Comparison of ENCODE assay signal across 8 cellular contexts in genomic region chr2:31138037-31138962, GRCh38. TPM values are rescaled to one million over a fixed set of nuclear protein-coding genes. Genes with fewer than 3 reads are reported as not detected.
A peak's percentile ranks its signal among the peaks of the same experiment; 100 is the strongest.
DNase-seq lines count a peak whose midpoint lies in the region; ATAC-seq and TF ChIP-seq lines count a peak whose summit lies in the region.

Gene GALNT14 (minus strand): TSS chr2:31138440. CDS start chr2:31138086, 354 bp downstream.

- H3K4me3 Mint-ChIP-seq in endothelial cell (ENCODE audit: unreplicated experiment), result peak within 1 kb of the TSS; percentile 87

- H3K27me3 Mint-ChIP-seq in endothelial cell (ENCODE audit: unreplicated experiment), result peaks cover 10% of the 10 kb centered on the region

- peak within 1 kb of the TSS; percentile 41 for H3K4me3 ChIP-seq in Jurkat, Clone E6-1 (ENCODE audit: low read length)

- H3K36me3 Mint-ChIP-seq in endothelial cell (ENCODE audit: low read depth, unreplicated experiment), result peaks cover 4% of the 10 kb centered on the region

- no peaks in the 10 kb centered on the region for H3K9me3 Mint-ChIP-seq in endothelial cell (ENCODE audit: unreplicated experiment)

- H3K4me1 Mint-ChIP-seq in endothelial cell (ENCODE audit: unreplicated experiment), result peaks cover 13% of the 10 kb centered on the region

- ATAC-seq in GM19023 (IDR thresholded peaks at IDR 0.05; ENCODE audit: unreplicated experiment), result no peak

- no peak within 1 kb of the TSS for H3K27ac Mint-ChIP-seq in endothelial cell (ENCODE audit: unreplicated experiment)

- H3K27ac ChIP-seq in VCaP, result peak within 1 kb of the TSS; percentile 69

- peak; percentile 22 for DNase-seq in activated T-cell treated with anti-CD3 and anti-CD28 coated beads for 24 hours (ENCODE audit: low read depth)
- DNase-seq in activated T-cell treated with anti-CD3 and anti-CD28 coated beads for 4 hours, result no peak
- no peak for DNase-seq in Jurkat, Clone E6-1 (ENCODE audit: low read depth, low spot score)
- peak; percentile 84 for DNase-seq in endothelial cell (ENCODE audit: low spot score)
- peak; percentile 40 for DNase-seq in medulla oblongata (ENCODE audit: extremely low spot score)
- peak; percentile 35 to 36 for DNase-seq in stimulated activated CD8-positive, alpha-beta memory T cell treated with anti-CD3 and anti-CD28 coated beads, Interleukin-15, amount 100 ng/mL, for 48 hours (ENCODE audit: low read depth in 2 of 2)

- TF ChIP-seq CTCF in VCaP (conservative IDR thresholded peaks at IDR 0.05) (peak; percentile 65), endothelial cell (IDR thresholded peaks at IDR 0.05; ENCODE audit: unreplicated experiment) (peak; percentile 20)

RNA-seq across cellular contexts. Expression of gene GALNT14, which starts in this region (rescaled TPM):
- 14.4 TPM for polyA plus RNA-seq in Jurkat, Clone E6-1 (2012; ENCODE audit: insufficient read depth, insufficient read length)
- total RNA-seq in endothelial cell (ENCODE audit: unreplicated experiment), result 16.8 TPM

Comparison
In these comparisons a context has a peak if more than half of its experiments do, and no peak if none do; other contexts are left out.
1. DNase-seq: peak in activated T-cell treated with anti-CD3 and anti-CD28 coated beads for 24 hours (single experiment), endothelial cell (single experiment), medulla oblongata (single experiment) and stimulated activated CD8-positive, alpha-beta memory T cell treated with anti-CD3 and anti-CD28 coated beads, Interleukin-15, amount 100 ng/mL, for 48 hours (2 of 2); none in activated T-cell treated with anti-CD3 and anti-CD28 coated beads for 4 hours (single experiment) and Jurkat, Clone E6-1 (single experiment).